Comparison of ENCODE assay signal across 1 cellular context in the genomic region with DNA sequence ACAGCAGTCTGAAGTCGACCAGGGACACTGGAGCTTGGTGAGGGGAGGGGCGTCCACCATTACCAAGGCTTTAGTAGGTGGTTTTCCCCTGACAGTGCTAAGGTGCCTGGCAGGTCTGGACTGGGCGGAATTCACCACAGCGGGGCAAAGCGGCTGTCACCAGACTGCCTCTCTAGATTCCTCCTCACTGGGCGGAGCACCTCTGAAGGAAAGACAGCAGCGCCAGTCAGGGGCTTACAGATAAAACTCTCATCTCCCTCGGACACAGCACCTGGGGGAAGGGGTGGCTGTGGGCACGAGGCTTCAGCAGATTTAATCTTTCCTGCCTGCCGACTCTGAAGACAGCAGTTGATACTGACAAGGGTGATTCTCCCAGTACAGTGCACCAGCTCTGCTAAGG.
TF ChIP-seq lines count a peak whose summit lies in the region.

No MANE protein-coding gene starts in this region.

TF ChIP-seq in WTC11, 78 proteins besides CTCF, POLR2A, EP300 and RAD21 (continued from another document):
- TF ChIP-seq, protein P1, sequence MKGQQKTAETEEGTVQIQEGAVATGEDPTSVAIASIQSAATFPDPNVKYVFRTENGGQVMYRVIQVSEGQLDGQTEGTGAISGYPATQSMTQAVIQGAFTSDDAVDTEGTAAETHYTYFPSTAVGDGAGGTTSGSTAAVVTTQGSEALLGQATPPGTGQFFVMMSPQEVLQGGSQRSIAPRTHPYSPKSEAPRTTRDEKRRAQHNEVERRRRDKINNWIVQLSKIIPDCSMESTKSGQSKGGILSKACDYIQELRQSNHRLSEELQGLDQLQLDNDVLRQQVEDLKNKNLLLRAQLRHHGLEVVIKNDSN (CRISPR knock-in tag; IDR thresholded peaks at IDR 0.05): no peak
- TF ChIP-seq, protein P2, sequence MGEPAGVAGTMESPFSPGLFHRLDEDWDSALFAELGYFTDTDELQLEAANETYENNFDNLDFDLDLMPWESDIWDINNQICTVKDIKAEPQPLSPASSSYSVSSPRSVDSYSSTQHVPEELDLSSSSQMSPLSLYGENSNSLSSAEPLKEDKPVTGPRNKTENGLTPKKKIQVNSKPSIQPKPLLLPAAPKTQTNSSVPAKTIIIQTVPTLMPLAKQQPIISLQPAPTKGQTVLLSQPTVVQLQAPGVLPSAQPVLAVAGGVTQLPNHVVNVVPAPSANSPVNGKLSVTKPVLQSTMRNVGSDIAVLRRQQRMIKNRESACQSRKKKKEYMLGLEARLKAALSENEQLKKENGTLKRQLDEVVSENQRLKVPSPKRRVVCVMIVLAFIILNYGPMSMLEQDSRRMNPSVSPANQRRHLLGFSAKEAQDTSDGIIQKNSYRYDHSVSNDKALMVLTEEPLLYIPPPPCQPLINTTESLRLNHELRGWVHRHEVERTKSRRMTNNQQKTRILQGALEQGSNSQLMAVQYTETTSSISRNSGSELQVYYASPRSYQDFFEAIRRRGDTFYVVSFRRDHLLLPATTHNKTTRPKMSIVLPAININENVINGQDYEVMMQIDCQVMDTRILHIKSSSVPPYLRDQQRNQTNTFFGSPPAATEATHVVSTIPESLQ (CRISPR knock-in tag; IDR thresholded peaks at IDR 0.05): no peak
- TF ChIP-seq, protein P3, sequence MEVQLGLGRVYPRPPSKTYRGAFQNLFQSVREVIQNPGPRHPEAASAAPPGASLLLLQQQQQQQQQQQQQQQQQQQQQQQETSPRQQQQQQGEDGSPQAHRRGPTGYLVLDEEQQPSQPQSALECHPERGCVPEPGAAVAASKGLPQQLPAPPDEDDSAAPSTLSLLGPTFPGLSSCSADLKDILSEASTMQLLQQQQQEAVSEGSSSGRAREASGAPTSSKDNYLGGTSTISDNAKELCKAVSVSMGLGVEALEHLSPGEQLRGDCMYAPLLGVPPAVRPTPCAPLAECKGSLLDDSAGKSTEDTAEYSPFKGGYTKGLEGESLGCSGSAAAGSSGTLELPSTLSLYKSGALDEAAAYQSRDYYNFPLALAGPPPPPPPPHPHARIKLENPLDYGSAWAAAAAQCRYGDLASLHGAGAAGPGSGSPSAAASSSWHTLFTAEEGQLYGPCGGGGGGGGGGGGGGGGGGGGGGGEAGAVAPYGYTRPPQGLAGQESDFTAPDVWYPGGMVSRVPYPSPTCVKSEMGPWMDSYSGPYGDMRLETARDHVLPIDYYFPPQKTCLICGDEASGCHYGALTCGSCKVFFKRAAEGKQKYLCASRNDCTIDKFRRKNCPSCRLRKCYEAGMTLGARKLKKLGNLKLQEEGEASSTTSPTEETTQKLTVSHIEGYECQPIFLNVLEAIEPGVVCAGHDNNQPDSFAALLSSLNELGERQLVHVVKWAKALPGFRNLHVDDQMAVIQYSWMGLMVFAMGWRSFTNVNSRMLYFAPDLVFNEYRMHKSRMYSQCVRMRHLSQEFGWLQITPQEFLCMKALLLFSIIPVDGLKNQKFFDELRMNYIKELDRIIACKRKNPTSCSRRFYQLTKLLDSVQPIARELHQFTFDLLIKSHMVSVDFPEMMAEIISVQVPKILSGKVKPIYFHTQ (CRISPR knock-in tag; IDR thresholded peaks at IDR 0.05): no peak
- TF ChIP-seq FOXP1 (CRISPR knock-in tag; IDR thresholded peaks at IDR 0.05; ENCODE audit: borderline replicate concordance) (no peak), EMX1 (CRISPR knock-in tag; IDR thresholded peaks at IDR 0.05) (no peak)
